Comparison of ENCODE assay signal across 8 cellular contexts in genomic region chr7:2399848-2400587, GRCh38. TPM values are rescaled to one million over a fixed set of nuclear protein-coding genes. Genes with fewer than 3 reads are reported as not detected.
DNase-seq lines count a peak whose midpoint lies in the region; ATAC-seq and TF ChIP-seq lines count a peak whose summit lies in the region.

No MANE protein-coding gene starts in this region.

- H3K9me3 ChIP-seq in right cardiac atrium (ENCODE audit: control insufficient read depth, low read length) = no peaks in the 10 kb centered on the region

- no peak overlapping the region for H3K4me3 ChIP-seq in right cardiac atrium (ENCODE audit: low read length)
- no peak overlapping the region for H3K4me3 ChIP-seq in retinal pigment epithelial cell (ENCODE audit: low read length)

- H3K36me3 Mint-ChIP-seq in activated T-cell treated with anti-CD3 and anti-CD28 coated beads, Interleukin-2, amount 50 U/mL, for 72 hours (ENCODE audit: insufficient read depth in 2 of 2) = peaks cover 3 to 5% of the 10 kb centered on the region in 2 donors

- peak; percentile 38 to 40 for DNase-seq in activated T-cell treated with anti-CD3 and anti-CD28 coated beads, Interleukin-2, amount 50 U/mL, for 72 hours
- DNase-seq in activated T-cell treated with anti-CD3 and anti-CD28 coated beads, Interleukin-2, amount 50 U/mL, for 48 hours = no peak
- peak; percentile 14 for DNase-seq in NCI-H2227 (lab: John Stamatoyannopoulos, UW; ENCODE audit: unreplicated experiment)
- DNase-seq in amygdala (lab: John Stamatoyannopoulos, UW) = peak in 31 of 56 donors; percentile 4 to 72 (median 38)
- DNase-seq in right cardiac atrium = peak; percentile 85 to 91 (median 89)
- peak; percentile 79 for DNase-seq in retinal pigment epithelial cell (ENCODE audit: low read depth)
- no peak for DNase-seq in effector CD4-positive, alpha-beta T cell

- 15% methylated on average over 6 of the region's 6 CpGs for WGBS in right cardiac atrium

- no peak for TF ChIP-seq CTCF in retinal pigment epithelial cell (conservative IDR thresholded peaks at IDR 0.05; ENCODE audit: low read depth, low read length)

- peaks cover 25% of the 10 kb centered on the region for H3K4me1 Mint-ChIP-seq in activated T-cell treated with anti-CD3 and anti-CD28 coated beads, Interleukin-2, amount 50 U/mL, for 72 hours (ENCODE audit: low read depth)

- peaks cover 2% of the 10 kb centered on the region in 2 donors for H3K9me3 Mint-ChIP-seq in activated T-cell treated with anti-CD3 and anti-CD28 coated beads, Interleukin-2, amount 50 U/mL, for 72 hours

- intact Hi-C loops in right cardiac atrium (cut with DNase I) = no loop called here

- peak in 1 of 2 donors; percentile 5 for ATAC-seq in activated T-cell treated with anti-CD3 and anti-CD28 coated beads, Interleukin-2, amount 50 U/mL, for 72 hours (replicated peaks in 1 of 2)
- peak; percentile 5 to 48 for ATAC-seq in right cardiac atrium
- ATAC-seq in GM19035 (IDR thresholded peaks at IDR 0.05; ENCODE audit: unreplicated experiment) = no peak

- H3K4me3 Mint-ChIP-seq in activated T-cell treated with anti-CD3 and anti-CD28 coated beads, Interleukin-2, amount 50 U/mL, for 72 hours = peak overlapping the region; percentile 7 to 64

- H3K27me3 Mint-ChIP-seq in activated T-cell treated with anti-CD3 and anti-CD28 coated beads, Interleukin-2, amount 50 U/mL, for 72 hours (ENCODE audit: low read depth) = peaks cover 9% of the 10 kb centered on the region

- no peaks in the 10 kb centered on the region for H3K27me3 ChIP-seq in right cardiac atrium (ENCODE audit: control insufficient read depth, insufficient read depth)

- H3K4me1 ChIP-seq in right cardiac atrium (ENCODE audit: control insufficient read depth, insufficient read depth, low read length) = peaks cover 9% of the 10 kb centered on the region

- H3K27ac ChIP-seq in right cardiac atrium (ENCODE audit: low read length) = peak overlapping the region; percentile 50

- H3K27ac Mint-ChIP-seq in activated T-cell treated with anti-CD3 and anti-CD28 coated beads, Interleukin-2, amount 50 U/mL, for 72 hours = peak overlapping the region; percentile 7

RNA-seq across cellular contexts. Expression of gene CHST12, which starts 3.4 kb away (rescaled TPM):
- total RNA-seq in activated T-cell treated with anti-CD3 and anti-CD28 coated beads, Interleukin-2, amount 50 U/mL, for 72 hours = 10 to 100 TPM in 1 of 2 donors, 1 to 10 TPM in 1; 5.1 to 10.6 TPM
- 10 to 100 TPM; 16.6 to 19.5 (median 19.4) TPM for total RNA-seq in right cardiac atrium
- 17.9 TPM for polyA plus RNA-seq in right cardiac atrium

RNA-seq across cellular contexts. Expression of gene EIF3B, which starts 45.4 kb away (rescaled TPM):
- total RNA-seq in activated T-cell treated with anti-CD3 and anti-CD28 coated beads, Interleukin-2, amount 50 U/mL, for 72 hours = 100 to 1,000 TPM; 120 to 121 TPM
- total RNA-seq in right cardiac atrium = 10 to 100 TPM; 64.9 to 81.7 (median 72.8) TPM
- 40.7 TPM for polyA plus RNA-seq in right cardiac atrium

Comparison
In these comparisons a context has a peak if more than half of its experiments do, and no peak if none do; other contexts are left out.
1. DNase-seq: peak in activated T-cell treated with anti-CD3 and anti-CD28 coated beads, Interleukin-2, amount 50 U/mL, for 72 hours (2 of 2), NCI-H2227 (single experiment), amygdala (31 of 56), right cardiac atrium (3 of 3) and retinal pigment epithelial cell (single experiment); none in activated T-cell treated with anti-CD3 and anti-CD28 coated beads, Interleukin-2, amount 50 U/mL, for 48 hours (0 of 2) and effector CD4-positive, alpha-beta T cell (single experiment).